ENCODE assay signal across 10 cellular contexts in genomic region chr5:82467006-82467561, GRCh38.
DNase-seq lines count a peak whose midpoint lies in the region; ATAC-seq, FAIRE-seq and TF ChIP-seq lines count a peak whose summit lies in the region.
"Had no signal": no experiment of that assay in that cellular context is flagged by ENCODE, and none has a peak within 500 bp of the region (broad histone marks: within the 10 kb centered on the region; RNA-seq: fewer than 3 reads in every experiment).

No MANE protein-coding gene starts in this region.

- no peak overlapping the region for H3K27ac ChIP-seq in GM23338 (ENCODE audit: low read depth)

- ATAC-seq in GM23338 (no peak), sciatic nerve (peak; percentile 91)
- ATAC-seq: stimulated activated effector memory CD8-positive, alpha-beta T cell treated with anti-CD3 and anti-CD28 coated beads, Interleukin-12 subunit alpha, Interleukin-12 subunit beta, amount 100 ng/mL, for 72 hours had no signal

- intact Hi-C loops in sciatic nerve (cut with DNase I), result no loop called here

- no peak overlapping the region for H3K4me2 ChIP-seq in GM23338

- peaks cover 8% of the 10 kb centered on the region; the same call in 2 of the 3 replicates for H3K9me3 Mint-ChIP-seq in GM23338

- H3K4me1 Mint-ChIP-seq in GM23338, result 0 out of 3 replicates have a peak, but pooled peaks cover 2% of the 10 kb centered on the region
- H3K4me1 Mint-ChIP-seq: stimulated activated effector memory CD8-positive, alpha-beta T cell treated with anti-CD3 and anti-CD28 coated beads, Interleukin-12 subunit alpha, Interleukin-12 subunit beta, amount 100 ng/mL, for 72 hours had no signal

- H3K27me3 ChIP-seq in GM23338 (ENCODE audit: insufficient read depth), result no peaks in the 10 kb centered on the region
- H3K27me3 ChIP-seq in H7 (ENCODE audit: control insufficient read depth, insufficient read depth, low read length), result no peaks in the 10 kb centered on the region

- H3K27ac Mint-ChIP-seq in GM23338, result no peak overlapping the region
- H3K27ac Mint-ChIP-seq: stimulated activated effector memory CD8-positive, alpha-beta T cell treated with anti-CD3 and anti-CD28 coated beads, Interleukin-12 subunit alpha, Interleukin-12 subunit beta, amount 100 ng/mL, for 72 hours had no signal

- peaks cover under 1% of the 10 kb centered on the region; the same call in 1 of the 2 replicates for H3K9me2 ChIP-seq in GM23338 (ENCODE audit: insufficient read depth)

- no peak for FAIRE-seq in frontal cortex (lab: Jason Lieb, UNC)
- FAIRE-seq: bronchial epithelial cell had no signal

- no peaks in the 10 kb centered on the region for H4K20me1 ChIP-seq in GM23338 (replicated peaks; ENCODE audit: insufficient read depth)

- no peaks in the 10 kb centered on the region for H3K4me1 ChIP-seq in GM23338 (ENCODE audit: insufficient read depth)

- peak overlapping the region; percentile 88; the same call in 1 of the 2 replicates for H2AFZ ChIP-seq in GM23338

- no peaks in the 10 kb centered on the region for H3F3A ChIP-seq in GM23338 (replicated peaks; ENCODE audit: low read depth)

- no peaks in the 10 kb centered on the region; the same call in 2 of the 3 replicates for H3K36me3 Mint-ChIP-seq in GM23338 (ENCODE audit: low read depth)
- H3K36me3 Mint-ChIP-seq: stimulated activated effector memory CD8-positive, alpha-beta T cell treated with anti-CD3 and anti-CD28 coated beads, Interleukin-12 subunit alpha, Interleukin-12 subunit beta, amount 100 ng/mL, for 72 hours had no signal

- no peaks in the 10 kb centered on the region for H3K27me3 Mint-ChIP-seq in GM23338 (ENCODE audit: insufficient read depth, low read depth, poor library complexity)

- H3K36me3 ChIP-seq in GM23338 (ENCODE audit: insufficient read depth), result no peaks in the 10 kb centered on the region
- H3K36me3 ChIP-seq in H7 (replicated peaks; ENCODE audit: control insufficient read depth, insufficient read depth, low read length), result no peaks in the 10 kb centered on the region

- H3K4me3 Mint-ChIP-seq in GM23338, result no peak overlapping the region
- H3K4me3 Mint-ChIP-seq: stimulated activated effector memory CD8-positive, alpha-beta T cell treated with anti-CD3 and anti-CD28 coated beads, Interleukin-12 subunit alpha, Interleukin-12 subunit beta, amount 100 ng/mL, for 72 hours had no signal

- DNase-seq in GM23338 (ENCODE audit: low spot score) (peak; percentile 17), SK-N-DZ (ENCODE audit: low spot score) (peak; percentile 35), fibroblast of the conjunctiva (ENCODE audit: low read depth) (peak; percentile 63), sciatic nerve (ENCODE audit: low spot score) (peak; percentile 65), NCI-H82 treated with DMSO at 0.1 percent for 48 hours (lab: John Stamatoyannopoulos, UW; ENCODE audit: unreplicated experiment) (no peak), H7 (no peak), frontal cortex (ENCODE audit: low spot score in 2 of 2) (no peak)
- DNase-seq in activated CD8-positive, alpha-beta memory T cell treated with anti-CD3 and anti-CD28 coated beads, Interleukin-2, amount 50 U/mL, for 48 hours, result no peak

- no peak overlapping the region for H3K4me3 ChIP-seq in GM23338
- H3K4me3 ChIP-seq in H7 (ENCODE audit: insufficient read depth, low read depth, low read length), result no peak overlapping the region

- H3K79me2 ChIP-seq in GM23338 (replicated peaks; ENCODE audit: insufficient read depth), result no peaks in the 10 kb centered on the region

- TF ChIP-seq CTCF in GM23338 (conservative IDR thresholded peaks at IDR 0.05; ENCODE audit: low read depth in 2 of 2), result peak in 1 of 2 experiments; percentile 32; a peak in 2 of 4 replicates

TF ChIP-seq in GM23338, 12 proteins besides CTCF, POLR2A, EP300 and RAD21:
- TF ChIP-seq ZNF114 (CRISPR knock-in tag; IDR thresholded peaks at IDR 0.05), result 0 out of 2 replicates have a peak, but pooled peaks have one; percentile 55
- no peak for TF ChIP-seq ZNF331 (CRISPR knock-in tag; IDR thresholded peaks at IDR 0.05; ENCODE audit: low read depth)
- no peak for TF ChIP-seq CREB1 (CRISPR knock-in tag; IDR thresholded peaks at IDR 0.05; ENCODE audit: low read depth)
- no peak for TF ChIP-seq NANOG (IDR thresholded peaks at IDR 0.05; ENCODE audit: borderline replicate concordance)
- no peak for TF ChIP-seq EZH2 (IDR thresholded peaks at IDR 0.05; ENCODE audit: low read depth, unreplicated experiment)

Comparison
In these comparisons a context has a peak if more than half of its experiments do, and no peak if none do; other contexts are left out.
1. DNase-seq: peak in GM23338 (single experiment), SK-N-DZ (single experiment), fibroblast of the conjunctiva (single experiment) and sciatic nerve (single experiment); none in NCI-H82 treated with DMSO at 0.1 percent for 48 hours (single experiment), activated CD8-positive, alpha-beta memory T cell treated with anti-CD3 and anti-CD28 coated beads, Interleukin-2, amount 50 U/mL, for 48 hours (single experiment), H7 (single experiment) and frontal cortex (0 of 2).